ENCODE assay signal across 32 cellular contexts in the genomic region with DNA sequence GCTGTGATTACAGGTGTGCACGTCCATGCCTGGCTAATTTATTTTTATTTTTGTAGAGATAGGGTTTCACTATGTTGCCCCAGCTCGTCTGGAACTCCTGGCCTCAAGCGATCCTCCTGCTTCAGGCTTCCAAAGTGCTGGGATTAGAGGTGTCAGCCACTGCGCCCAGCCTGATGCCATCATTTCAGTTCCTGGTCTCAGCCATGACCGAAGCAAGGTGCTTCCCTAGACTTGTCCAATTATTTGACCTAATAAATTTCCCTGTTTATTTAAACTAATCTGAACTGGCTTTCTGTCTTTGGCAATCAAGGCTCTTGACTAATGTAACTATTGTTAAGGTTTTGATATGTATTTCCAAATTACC. TPM values are rescaled to one million over a fixed set of nuclear protein-coding genes. Genes with fewer than 3 reads are reported as not detected.
DNase-seq lines count a peak whose midpoint lies in the region; ATAC-seq, FAIRE-seq and TF ChIP-seq lines count a peak whose summit lies in the region.
"Had no signal": no experiment of that assay in that cellular context is flagged by ENCODE, and none has a peak within 500 bp of the region (broad histone marks: within the 10 kb centered on the region; RNA-seq: fewer than 3 reads in every experiment).

No MANE protein-coding gene starts in this region.

- WGBS in H1 (ENCODE audit: extremely low coverage in 1 of 2, insufficient coverage in 1 of 2, insufficient read length in 1 of 2, insufficient replicate concordance in 2 of 2, low coverage in 1 of 2, low lambda C conversion rate in 2 of 2, missing lambda C conversion rate in 1 of 2), 2 experiments, result 87% methylated on average over 5 of the region's 5 CpGs; no CpG with 5 or more reads in 1 of the 2 experiments

- H3K9me2 ChIP-seq in GM23338 (ENCODE audit: insufficient read depth), result no peaks in the 10 kb centered on the region

- H2BK5ac ChIP-seq in H1 (ENCODE audit: low read depth, low read length), result no peak overlapping the region

- no peak overlapping the region for H3K23ac ChIP-seq in H1 (ENCODE audit: insufficient read length)

- H3K4me1 Mint-ChIP-seq in activated T-cell treated with anti-CD3 and anti-CD28 coated beads, Interleukin-2, amount 50 U/mL, for 24 hours (ENCODE audit: low read depth), result peaks cover 25% of the 10 kb centered on the region
- peaks cover 33 to 59% of the 10 kb centered on the region in 2 donors for H3K4me1 Mint-ChIP-seq in stimulated activated naive B cell treated with anti-CD40 and anti-IgM and Interleukin-4, amounts not matched to agents 10 μg/mL and 1 μg/mL and 100 μg/mL, for 72 hours
- H3K4me1 Mint-ChIP-seq in GM23338, result no peaks in the 10 kb centered on the region
- H3K4me1 Mint-ChIP-seq: endodermal cell had no signal

- H3K4me3 ChIP-seq in RWPE2 (ENCODE audit: severe bottlenecking), result no peak overlapping the region
- no peak overlapping the region for H3K4me3 ChIP-seq in H1 (ENCODE audit: extremely low read depth in 1 of 4, insufficient read depth in 2 of 4, low read depth in 3 of 4, low read length in 4 of 4)
- no peak overlapping the region for H3K4me3 ChIP-seq in GM23338
- H3K4me3 ChIP-seq: A549, adrenal gland, esophagus squamous epithelium, heart right ventricle, lower lobe of right lung, mucosa of descending colon, testis had no signal

- no peaks in the 10 kb centered on the region for H3K23me2 ChIP-seq in H1 (ENCODE audit: low read depth, low read length)

- no peaks in the 10 kb centered on the region for H3K36me3 Mint-ChIP-seq in activated T-cell treated with anti-CD3 and anti-CD28 coated beads, Interleukin-2, amount 50 U/mL, for 24 hours (ENCODE audit: low read depth)
- peaks cover 0 to 3% of the 10 kb centered on the region in 2 donors for H3K36me3 Mint-ChIP-seq in stimulated activated naive B cell treated with anti-CD40 and anti-IgM and Interleukin-4, amounts not matched to agents 10 μg/mL and 1 μg/mL and 100 μg/mL, for 72 hours
- no peaks in the 10 kb centered on the region for H3K36me3 Mint-ChIP-seq in GM23338 (ENCODE audit: low read depth)
- H3K36me3 Mint-ChIP-seq: CD4-positive, alpha-beta memory T cell; natural killer cell treated with Interleukin-12 subunit alpha and Interleukin-12 subunit beta and Interleukin-15 and Interleukin-18, amount 100 ng/mL, for 72 hours had no signal

- DNase-seq in activated T-cell treated with anti-CD3 and anti-CD28 coated beads, Interleukin-2, amount 50 U/mL, for 24 hours, result no peak
- no peak for DNase-seq in activated T-cell treated with anti-CD3 and anti-CD28 coated beads, Interleukin-2, amount 50 U/mL, for 1 hour
- no peak for DNase-seq in RWPE2 (ENCODE audit: low spot score)
- no peak for DNase-seq in H1 (ENCODE audit: low read depth in 1 of 2, low spot score in 2 of 2)
- DNase-seq in stimulated activated naive B cell treated with anti-CD40 and anti-IgM and Interleukin-4, amounts not matched to agents 10 μg/mL and 1 μg/mL and 100 μg/mL, for 72 hours, result no peak
- no peak for DNase-seq in inferior parietal cortex (ENCODE audit: extremely low spot score)
- DNase-seq in GM23338 (ENCODE audit: low spot score), result no peak
- DNase-seq: activated CD4-positive, CD25-positive, alpha-beta regulatory T cell treated with anti-CD3 and anti-CD28 coated beads, Interleukin-2, amount 50 U/mL, for 72 hours; activated CD8-positive, alpha-beta memory T cell treated with anti-CD3 and anti-CD28 coated beads for 24 hours; activated naive CD4-positive, alpha-beta T cell; activated T-cell treated with anti-CD3 and anti-CD28 coated beads for 4 hours; adrenal gland; CD4-positive, alpha-beta memory T cell; endodermal cell; esophagus squamous epithelium; heart right ventricle; KBM-7; lower lobe of right lung; mucosa of descending colon; NCI-H1105; NCI-H187; NCI-H510A; occipital lobe; stimulated activated naive CD4-positive, alpha-beta T cell; testis had no signal

- H3F3A ChIP-seq in GM23338 (replicated peaks; ENCODE audit: low read depth), result no peaks in the 10 kb centered on the region

- H3K9me3 ChIP-seq in RWPE2 (ENCODE audit: severe bottlenecking) (no peaks in the 10 kb centered on the region), H1 (ENCODE audit: insufficient read depth in 2 of 2, low read depth in 1 of 2, low read length in 1 of 2) (no peaks in the 10 kb centered on the region)
- H3K9me3 ChIP-seq: A549, adrenal gland, esophagus squamous epithelium, heart right ventricle, lower lobe of right lung, mucosa of descending colon, testis had no signal

- ATAC-seq in RWPE2 (ENCODE audit: low read depth) (peak; percentile 33; the same call in 2 of the 3 replicates), GM18868 (IDR thresholded peaks at IDR 0.05; ENCODE audit: unreplicated experiment) (no peak), GM23338 (no peak)
- ATAC-seq in stimulated activated naive B cell treated with anti-CD40 and anti-IgM and Interleukin-4, amounts not matched to agents 10 μg/mL and 1 μg/mL and 100 μg/mL, for 72 hours (replicated peaks), result no peak
- ATAC-seq: A549, foreskin keratinocyte, heart right ventricle, lower lobe of right lung, mucosa of descending colon had no signal

- H2BK12ac ChIP-seq in H1 (ENCODE audit: low read depth, low read length), result no peak overlapping the region

- no peak for TF ChIP-seq POLR2A in H1 (IDR thresholded peaks at IDR 0.05; ENCODE audit: control extremely low read depth in 1 of 2, low read depth in 2 of 2, low read length in 2 of 2)

- no peaks in the 10 kb centered on the region for H3K36me3 ChIP-seq in RWPE2 (ENCODE audit: low read depth)
- no peaks in the 10 kb centered on the region for H3K36me3 ChIP-seq in H1 (ENCODE audit: control insufficient read depth in 2 of 4, insufficient read depth in 4 of 4, low read length in 3 of 4)
- H3K36me3 ChIP-seq in GM23338 (ENCODE audit: insufficient read depth), result no peaks in the 10 kb centered on the region
- H3K36me3 ChIP-seq: adrenal gland, esophagus squamous epithelium, heart right ventricle, lower lobe of right lung had no signal

- no peaks in the 10 kb centered on the region for H4K20me1 ChIP-seq in H1 (replicated peaks in 1 of 2; ENCODE audit: control insufficient read depth in 1 of 2, insufficient read depth in 2 of 2, low read length in 2 of 2)
- no peaks in the 10 kb centered on the region for H4K20me1 ChIP-seq in GM23338 (replicated peaks; ENCODE audit: insufficient read depth)

- no peak overlapping the region for H4K5ac ChIP-seq in H1 (ENCODE audit: insufficient read length, low read depth, low read length)

- H3K4me2 ChIP-seq in H1 (ENCODE audit: insufficient read depth in 1 of 2, low read depth in 2 of 2, low read length in 2 of 2), result no peak overlapping the region
- H3K4me2 ChIP-seq in GM23338, result no peak overlapping the region
- H3K4me2 ChIP-seq: A549 had no signal

- H3K27ac ChIP-seq in RWPE2 (ENCODE audit: poor library complexity, severe bottlenecking) (no peak overlapping the region), H1 (ENCODE audit: low read depth, low read length) (no peak overlapping the region), GM23338 (ENCODE audit: low read depth) (no peak overlapping the region)
- H3K27ac ChIP-seq: A549, adrenal gland, esophagus squamous epithelium, foreskin keratinocyte, heart right ventricle, lower lobe of right lung, testis had no signal

- H3K4me3 Mint-ChIP-seq in activated T-cell treated with anti-CD3 and anti-CD28 coated beads, Interleukin-2, amount 50 U/mL, for 24 hours, result no peak overlapping the region
- peak overlapping the region; percentile 32 to 52 for H3K4me3 Mint-ChIP-seq in stimulated activated naive B cell treated with anti-CD40 and anti-IgM and Interleukin-4, amounts not matched to agents 10 μg/mL and 1 μg/mL and 100 μg/mL, for 72 hours
- no peak overlapping the region for H3K4me3 Mint-ChIP-seq in GM23338
- H3K4me3 Mint-ChIP-seq: central memory CD8-positive, alpha-beta T cell; endodermal cell; natural killer cell treated with Interleukin-12 subunit alpha and Interleukin-12 subunit beta and Interleukin-15 and Interleukin-18, amount 100 ng/mL, for 72 hours had no signal

- CTCF ChIA-PET in H1 (lab: Charles Lee; ENCODE audit: partially characterized antibody), result no interaction called here

- peak overlapping the region; percentile 82 for H3K27ac Mint-ChIP-seq in activated T-cell treated with anti-CD3 and anti-CD28 coated beads, Interleukin-2, amount 50 U/mL, for 24 hours
- peak overlapping the region; percentile 97 for H3K27ac Mint-ChIP-seq in stimulated activated naive B cell treated with anti-CD40 and anti-IgM and Interleukin-4, amounts not matched to agents 10 μg/mL and 1 μg/mL and 100 μg/mL, for 72 hours
- no peak overlapping the region for H3K27ac Mint-ChIP-seq in GM23338
- H3K27ac Mint-ChIP-seq: CD4-positive, alpha-beta memory T cell; endodermal cell; natural killer cell treated with Interleukin-12 subunit alpha and Interleukin-12 subunit beta and Interleukin-15 and Interleukin-18, amount 100 ng/mL, for 72 hours had no signal

- H3K18ac ChIP-seq in H1 (ENCODE audit: extremely low read depth, low read length), result no peak overlapping the region

- H3K27me3 ChIP-seq in RWPE2 (ENCODE audit: insufficient read depth, poor library complexity, severe bottlenecking) (no peaks in the 10 kb centered on the region), H1 (replicated peaks in 1 of 4; ENCODE audit: control insufficient read depth in 3 of 4, extremely low read depth in 1 of 4, insufficient read depth in 3 of 4, low read length in 3 of 4) (no peaks in the 10 kb centered on the region), GM23338 (ENCODE audit: insufficient read depth) (no peaks in the 10 kb centered on the region)
- H3K27me3 ChIP-seq: adrenal gland, esophagus squamous epithelium, foreskin keratinocyte, heart right ventricle, testis had no signal

- no peak overlapping the region for H3K56ac ChIP-seq in H1 (replicated peaks; ENCODE audit: insufficient read length, low read depth, low read length)

- POLR2A ChIA-PET in H1 (lab: Charles Lee; ENCODE audit: partially characterized antibody), result no interaction called here

- TF ChIP-seq CTCF in RWPE2 (IDR thresholded peaks at IDR 0.05; ENCODE audit: poor library complexity, severe bottlenecking) (no peak), H1 (IDR thresholded peaks at IDR 0.05; ENCODE audit: control extremely low read depth in 1 of 3, insufficient read depth in 1 of 3, low read depth in 1 of 3, low read length in 3 of 3) (no peak), GM23338 (conservative IDR thresholded peaks at IDR 0.05; ENCODE audit: low read depth in 2 of 2) (no peak)

- no peak overlapping the region for H3K14ac ChIP-seq in H1 (ENCODE audit: insufficient read length)

- no peak overlapping the region for H2BK15ac ChIP-seq in H1 (ENCODE audit: low read length)

- H3K9me3 Mint-ChIP-seq in activated T-cell treated with anti-CD3 and anti-CD28 coated beads, Interleukin-2, amount 50 U/mL, for 24 hours, result no peaks in the 10 kb centered on the region
- H3K9me3 Mint-ChIP-seq in stimulated activated naive B cell treated with anti-CD40 and anti-IgM and Interleukin-4, amounts not matched to agents 10 μg/mL and 1 μg/mL and 100 μg/mL, for 72 hours, result peaks cover 0 to 3% of the 10 kb centered on the region in 2 donors
- no peaks in the 10 kb centered on the region for H3K9me3 Mint-ChIP-seq in GM23338
- H3K9me3 Mint-ChIP-seq: CD4-positive, alpha-beta memory T cell; central memory CD8-positive, alpha-beta T cell; endodermal cell; natural killer cell treated with Interleukin-12 subunit alpha and Interleukin-12 subunit beta and Interleukin-15 and Interleukin-18, amount 100 ng/mL, for 72 hours had no signal

- H3K79me2 ChIP-seq in H1 (ENCODE audit: control insufficient read depth in 1 of 2, insufficient read depth in 2 of 2, low read length in 2 of 2) (no peaks in the 10 kb centered on the region), GM23338 (replicated peaks; ENCODE audit: insufficient read depth) (no peaks in the 10 kb centered on the region)

- H3K4me1 ChIP-seq in RWPE2 (ENCODE audit: insufficient read depth, poor library complexity, severe bottlenecking) (peaks cover 3% of the 10 kb centered on the region), H1 (replicated peaks in 1 of 4; ENCODE audit: control insufficient read depth in 3 of 4, insufficient read depth in 4 of 4, low read length in 3 of 4) (no peaks in the 10 kb centered on the region), GM23338 (ENCODE audit: insufficient read depth) (no peaks in the 10 kb centered on the region)
- H3K4me1 ChIP-seq: A549, adrenal gland, foreskin keratinocyte, lower lobe of right lung, testis had no signal

- H2BK120ac ChIP-seq in H1 (replicated peaks; ENCODE audit: low read depth, low read length), result no peak overlapping the region

- peaks cover 7% of the 10 kb centered on the region for H3K27me3 Mint-ChIP-seq in activated T-cell treated with anti-CD3 and anti-CD28 coated beads, Interleukin-2, amount 50 U/mL, for 24 hours
- no peaks in the 10 kb centered on the region for H3K27me3 Mint-ChIP-seq in stimulated activated naive B cell treated with anti-CD40 and anti-IgM and Interleukin-4, amounts not matched to agents 10 μg/mL and 1 μg/mL and 100 μg/mL, for 72 hours
- peaks cover 1% of the 10 kb centered on the region for H3K27me3 Mint-ChIP-seq in GM23338 (ENCODE audit: insufficient read depth, low read depth, poor library complexity)

- no peak overlapping the region for H2AFZ ChIP-seq in H1 (ENCODE audit: low read length)
- H2AFZ ChIP-seq in GM23338, result no peak overlapping the region; the same call in 1 of the 2 replicates

- 0 out of 2 replicates have a peak overlapping the region, but pooled peaks have one; percentile 0 for H4K8ac ChIP-seq in H1 (ENCODE audit: extremely low read depth, insufficient read depth, low read length)

- H3K4ac ChIP-seq in H1 (replicated peaks; ENCODE audit: insufficient read length, low read depth, low read length), result no peak overlapping the region

- no peaks in the 10 kb centered on the region for H3K79me1 ChIP-seq in H1 (ENCODE audit: low read depth, low read length)

- no peak overlapping the region for H4K91ac ChIP-seq in H1 (replicated peaks; ENCODE audit: insufficient read length, low read length)

- no peak overlapping the region for H2BK20ac ChIP-seq in H1 (ENCODE audit: low read length)

- no peak for FAIRE-seq in H1 (lab: Jason Lieb, UNC)
- FAIRE-seq: A549, D721Med, urothelium cell line had no signal

- no peak for TF ChIP-seq RAD21 in H1 (IDR thresholded peaks at IDR 0.05 in 1 of 2, conservative IDR thresholded peaks at IDR 0.05 in 1 of 2; ENCODE audit: low read depth in 2 of 2, low read length in 2 of 2)

- H2AK5ac ChIP-seq in H1 (ENCODE audit: low read depth, low read length), result no peak overlapping the region

- no peak overlapping the region for H3K9ac ChIP-seq in H1 (replicated peaks in 1 of 4; ENCODE audit: extremely low read depth in 1 of 4, low read depth in 3 of 4, low read length in 3 of 4)

- no peak for TF ChIP-seq EP300 in H1 (IDR thresholded peaks at IDR 0.05; ENCODE audit: borderline replicate concordance in 1 of 2, low read depth in 2 of 2, low read length in 2 of 2)

RNA-seq across cellular contexts. Expression of gene STK38L, which starts 24.4 kb away (rescaled TPM):
- 63.6 and 68.8 TPM in 2 replicates for total RNA-seq in H1 (2021; fragmentation: NEBNext Ultra II Directional; extraction: Animal tissue kit (Norgen Biotek cat#: 25700))
- polyA plus RNA-seq in H1 (2011; rRNA removed), result 3.7 and 8.1 TPM in 2 replicates
- 14.4 TPM for polyA plus RNA-seq in H1 (2011; cell fraction: cytosol; rRNA removed)
- 4.1 TPM for polyA plus RNA-seq in H1 (2011; cell fraction: nucleus; rRNA removed)
- 20.2 to 40.9 TPM (median 24.5 TPM) in 4 replicates for polyA plus RNA-seq in H1 (2012, experiment 1 of 2)
- polyA plus RNA-seq in H1 (2012, experiment 2 of 2), result 1.2 TPM
- 32.4 TPM for polyA plus RNA-seq in H1 (2013, experiment 1 of 2)
- 33.7 TPM for polyA plus RNA-seq in H1 (2013, experiment 2 of 2)
- 12.6 and 16.4 TPM in 2 replicates for polyA minus RNA-seq in H1 (2011; rRNA and poly(A)+ RNA removed)
- 15.7 TPM for polyA minus RNA-seq in H1 (2011; cell fraction: cytosol; rRNA and poly(A)+ RNA removed)
- 21.0 TPM for polyA minus RNA-seq in H1 (2011; cell fraction: nucleus; rRNA and poly(A)+ RNA removed)
- 56.5 and 59.7 TPM in 2 replicates for total RNA-seq in GM23338 (2014; rRNA removed; shearing (Covaris generic))
- polyA plus RNA-seq in GM23338 (2016; fragmentation: Nextera tagmentation; extraction: Ambion mirVana), result 28.9 and 31.0 TPM in 2 replicates

Comparison
In these comparisons a context has a peak if more than half of its experiments do, and no peak if none do; other contexts are left out.
1. H3K4me3 Mint-ChIP-seq: peak in stimulated activated naive B cell treated with anti-CD40 and anti-IgM and Interleukin-4, amounts not matched to agents 10 μg/mL and 1 μg/mL and 100 μg/mL, for 72 hours (2 of 2); none in activated T-cell treated with anti-CD3 and anti-CD28 coated beads, Interleukin-2, amount 50 U/mL, for 24 hours (single experiment) and GM23338 (single experiment).